21 cellular contexts compared by ENCODE assay signal in genomic region chr18:6600667-6601066, GRCh38.
DNase-seq lines count a peak whose midpoint lies in the region; ATAC-seq, FAIRE-seq and TF ChIP-seq lines count a peak whose summit lies in the region.
"Had no signal": no experiment of that assay in that cellular context is flagged by ENCODE, and none has a peak within 500 bp of the region (broad histone marks: within the 10 kb centered on the region; RNA-seq: fewer than 3 reads in every experiment).

No MANE protein-coding gene starts in this region.

- no peaks in the 10 kb centered on the region for H3K79me2 ChIP-seq in osteoblast (ENCODE audit: insufficient read depth, low read length)
- no peaks in the 10 kb centered on the region for H3K79me2 ChIP-seq in MM.1S (ENCODE audit: low read length)

- H2AFZ ChIP-seq in IMR-90 (replicated peaks; ENCODE audit: low read length, poor library complexity), result no peak overlapping the region
- no peak overlapping the region for H2AFZ ChIP-seq in osteoblast (ENCODE audit: low read length)
- no peak overlapping the region for H2AFZ ChIP-seq in MM.1S (ENCODE audit: low read length)

- H2AK5ac ChIP-seq in IMR-90 (ENCODE audit: low read depth, low read length), result no peak overlapping the region

- H4K8ac ChIP-seq in IMR-90 (ENCODE audit: low read depth in 2 of 2, low read length in 2 of 2), result no peak overlapping the region

- no peaks in the 10 kb centered on the region for H3K9me3 ChIP-seq in A549
- H3K9me3 ChIP-seq in IMR-90 (ENCODE audit: control insufficient read depth, insufficient read depth, low read length), result no peaks in the 10 kb centered on the region
- no peaks in the 10 kb centered on the region for H3K9me3 ChIP-seq in gastroesophageal sphincter
- no peaks in the 10 kb centered on the region for H3K9me3 ChIP-seq in uterus
- H3K9me3 ChIP-seq in osteoblast (ENCODE audit: low read depth, low read length), result no peaks in the 10 kb centered on the region
- no peaks in the 10 kb centered on the region for H3K9me3 ChIP-seq in MM.1S (replicated peaks; ENCODE audit: insufficient read depth, low read length)
- H3K9me3 ChIP-seq: BLaER1 treated with 17β-estradiol and CSF1 and Interleukin-3, amounts not matched to agents 10 nM and 100 nM; Caco-2 had no signal

- H2BK120ac ChIP-seq in IMR-90 (ENCODE audit: low read depth, low read length), result no peak overlapping the region

- no peak overlapping the region for H3K9ac ChIP-seq in IMR-90 (ENCODE audit: low read depth, low read length)
- no peak overlapping the region for H3K9ac ChIP-seq in MM.1S (ENCODE audit: low read length)
- H3K9ac ChIP-seq: BLaER1 treated with 17β-estradiol and CSF1 and Interleukin-3, amounts not matched to agents 10 nM and 100 nM had no signal

- H3K27ac ChIP-seq in A549 (no peak overlapping the region), IMR-90 (ENCODE audit: insufficient read depth, low read length) (no peak overlapping the region), gastroesophageal sphincter (no peak overlapping the region), uterus (no peak overlapping the region), osteoblast (ENCODE audit: low read depth, low read length) (no peak overlapping the region), MM.1S (ENCODE audit: low read length) (no peak overlapping the region)
- H3K27ac ChIP-seq: BLaER1 treated with 17β-estradiol and CSF1 and Interleukin-3, amounts not matched to agents 10 nM and 100 nM; C4-2B had no signal

- POLR2A ChIA-PET in A549 (lab: Yijun Ruan, JAX) (no interaction called here), IMR-90 (lab: Charles Lee; ENCODE audit: unreplicated experiment) (no interaction called here)

- H3K18ac ChIP-seq in IMR-90 (ENCODE audit: low read depth, low read length), result no peak overlapping the region

- H4K91ac ChIP-seq in IMR-90 (ENCODE audit: insufficient read depth, low read depth, low read length), result no peak overlapping the region

- no peak overlapping the region for H3K14ac ChIP-seq in IMR-90 (replicated peaks; ENCODE audit: low read depth, low read length)

- H4K20me1 ChIP-seq in IMR-90 (ENCODE audit: insufficient read depth, low read length), result no peaks in the 10 kb centered on the region
- H4K20me1 ChIP-seq in osteoblast (ENCODE audit: insufficient read depth, low read length), result no peaks in the 10 kb centered on the region
- no peaks in the 10 kb centered on the region for H4K20me1 ChIP-seq in MM.1S (ENCODE audit: insufficient read depth, low read length)
- H4K20me1 ChIP-seq: BLaER1 treated with 17β-estradiol and CSF1 and Interleukin-3, amounts not matched to agents 10 nM and 100 nM had no signal

- H3K4ac ChIP-seq in IMR-90 (ENCODE audit: low read depth, low read length), result no peak overlapping the region

- no peak for FAIRE-seq in A549 (lab: Jason Lieb, UNC)
- FAIRE-seq: A204.1, D721Med, G401.6, GM12891 had no signal

- DNase-seq in A549 (ENCODE audit: low read depth in 1 of 2, low spot score in 1 of 2) (no peak), IMR-90 (no peak), uterus (peak; percentile 20 to 46), osteoblast (ENCODE audit: insufficient read length, low spot score, missing footprints) (no peak), foreskin fibroblast (no peak), MM.1S (no peak)
- DNase-seq: 8988T; AML-193; Caco-2; Calu3; CD4-positive, alpha-beta T cell; CD8-positive, alpha-beta T cell; DMS79 treated with DMSO at 0.1 percent for 48 hours; GF-D8 had no signal

- WGBS in A549 (ENCODE audit: missing lambda C conversion rate), result 48% methylated on average over 3 of the region's 3 CpGs
- WGBS in IMR-90 (ENCODE audit: extremely low coverage in 2 of 2, insufficient read length in 1 of 2), 2 experiments, result no CpG with 5 or more reads among the region's 3 CpGs
- 68% methylated on average over 3 of the region's 3 CpGs for WGBS in gastroesophageal sphincter (ENCODE audit: low coverage in 1 of 2), 2 donors

- TF ChIP-seq RAD21 in A549 (conservative IDR thresholded peaks at IDR 0.05 in 1 of 2, IDR thresholded peaks at IDR 0.05 in 1 of 2) (no peak), IMR-90 (IDR thresholded peaks at IDR 0.05; ENCODE audit: low read length) (no peak)

- H3K23ac ChIP-seq in IMR-90 (ENCODE audit: low read depth, low read length), result no peak overlapping the region

- in situ Hi-C loops in IMR-90 (cut with MboI; ENCODE audit: low sequenced_read_pairs), result no loop called here

- ATAC-seq in A549 (no peak), IMR-90 (ENCODE audit: low read depth) (no peak), gastroesophageal sphincter (peak; percentile 54)
- ATAC-seq: CD8-positive, alpha-beta T cell had no signal

- no peak overlapping the region for H3K56ac ChIP-seq in IMR-90 (ENCODE audit: extremely low read depth, insufficient read depth, low read length)

- H3K4me1 ChIP-seq in A549 (no peaks in the 10 kb centered on the region), IMR-90 (ENCODE audit: control insufficient read depth, insufficient read depth, low read length) (peaks cover 2% of the 10 kb centered on the region; the same call in 1 of the 2 replicates), gastroesophageal sphincter (no peaks in the 10 kb centered on the region), uterus (no peaks in the 10 kb centered on the region), osteoblast (ENCODE audit: insufficient read depth, low read length) (peaks cover 2% of the 10 kb centered on the region), MM.1S (ENCODE audit: low read length) (no peaks in the 10 kb centered on the region)

- H3K4me2 ChIP-seq in A549, result no peak overlapping the region
- H3K4me2 ChIP-seq in IMR-90 (ENCODE audit: low read depth, low read length), result no peak overlapping the region
- H3K4me2 ChIP-seq in osteoblast (ENCODE audit: insufficient read depth, low read length), result no peak overlapping the region
- H3K4me2 ChIP-seq in MM.1S (ENCODE audit: low read depth, low read length), result no peak overlapping the region
- H3K4me2 ChIP-seq: BLaER1 treated with 17β-estradiol and CSF1 and Interleukin-3, amounts not matched to agents 10 nM and 100 nM had no signal

- no peak overlapping the region for H4K5ac ChIP-seq in IMR-90 (ENCODE audit: low read depth, low read length)

- H3K36me3 ChIP-seq in IMR-90 (ENCODE audit: control insufficient read depth, insufficient read depth, low read length) (no peaks in the 10 kb centered on the region), gastroesophageal sphincter (no peaks in the 10 kb centered on the region), uterus (no peaks in the 10 kb centered on the region), osteoblast (ENCODE audit: insufficient read depth, low read length) (no peaks in the 10 kb centered on the region), MM.1S (replicated peaks; ENCODE audit: insufficient read depth, low read length) (no peaks in the 10 kb centered on the region)
- H3K36me3 ChIP-seq: BLaER1 treated with 17β-estradiol and CSF1 and Interleukin-3, amounts not matched to agents 10 nM and 100 nM had no signal

- TF ChIP-seq POLR2A in A549 (IDR thresholded peaks at IDR 0.05; ENCODE audit: low read length), result no peak
- TF ChIP-seq POLR2A in IMR-90 (IDR thresholded peaks at IDR 0.05; ENCODE audit: low read depth, low read length), result no peak
- no peak for TF ChIP-seq POLR2A in gastroesophageal sphincter (IDR thresholded peaks at IDR 0.05)
- no peak for TF ChIP-seq POLR2A in uterus (IDR thresholded peaks at IDR 0.05)

- H2BK20ac ChIP-seq in IMR-90 (ENCODE audit: low read depth, low read length), result no peak overlapping the region

- TF ChIP-seq CTCF in A549 (IDR thresholded peaks at IDR 0.05) (no peak), IMR-90 (conservative IDR thresholded peaks at IDR 0.05; ENCODE audit: low read depth, low read length) (no peak), gastroesophageal sphincter (IDR thresholded peaks at IDR 0.05) (no peak), uterus (IDR thresholded peaks at IDR 0.05) (no peak), osteoblast (IDR thresholded peaks at IDR 0.05; ENCODE audit: extremely low read depth, low read depth, low read length) (no peak), foreskin fibroblast (IDR thresholded peaks at IDR 0.05; ENCODE audit: low read depth, low read length) (no peak), MM.1S (IDR thresholded peaks at IDR 0.05; ENCODE audit: low read length) (no peak)

- CTCF ChIA-PET in A549 (lab: Yijun Ruan, JAX) (no interaction called here), IMR-90 (lab: Yijun Ruan, JAX) (no interaction called here)

- no peaks in the 10 kb centered on the region for H3K79me1 ChIP-seq in IMR-90 (ENCODE audit: low read depth in 1 of 2, low read length in 2 of 2)

- H2AK9ac ChIP-seq in IMR-90 (replicated peaks; ENCODE audit: low read depth, low read length, poor library complexity), result no peak overlapping the region

- H3K9me2 ChIP-seq in MM.1S (replicated peaks; ENCODE audit: insufficient read depth, low read length), result no peaks in the 10 kb centered on the region

- no peak overlapping the region for H2BK15ac ChIP-seq in IMR-90 (ENCODE audit: low read depth, low read length)

- H3K27me3 ChIP-seq in IMR-90 (ENCODE audit: control insufficient read depth, insufficient read depth, low read length) (peaks cover 2% of the 10 kb centered on the region), gastroesophageal sphincter (no peaks in the 10 kb centered on the region), uterus (no peaks in the 10 kb centered on the region), osteoblast (ENCODE audit: insufficient read depth, low read length) (no peaks in the 10 kb centered on the region), MM.1S (replicated peaks; ENCODE audit: insufficient read depth, low read length) (no peaks in the 10 kb centered on the region)
- H3K27me3 ChIP-seq: BLaER1 treated with 17β-estradiol and CSF1 and Interleukin-3, amounts not matched to agents 10 nM and 100 nM had no signal

- TF ChIP-seq EP300 in A549 (IDR thresholded peaks at IDR 0.05) (no peak), gastroesophageal sphincter (IDR thresholded peaks at IDR 0.05) (no peak)

- dilution Hi-C loops in IMR-90 (cut with HindIII; ENCODE audit: low sequenced_read_pairs, unreplicated experiment), result no loop called here

- intact Hi-C loops in IMR-90 (cut with micrococcal nuclease), result no loop called here
- intact Hi-C loops in uterus (cut with DNase I; ENCODE audit: low total_unique reads), result no loop called here

- no peaks in the 10 kb centered on the region; the same call in 1 of the 2 replicates for H3K9me1 ChIP-seq in IMR-90 (ENCODE audit: insufficient read depth, low read length)

- H2BK5ac ChIP-seq in IMR-90 (ENCODE audit: low read depth, low read length, poor library complexity, severe bottlenecking), result no peak overlapping the region

- no TSS peak for BruUV-seq in IMR-90 (replicated peaks; lab: Mats Ljungman, UMichigan)

- H3K4me3 ChIP-seq in A549 (no peak overlapping the region), IMR-90 (ENCODE audit: insufficient read depth, low read depth, low read length) (no peak overlapping the region), gastroesophageal sphincter (no peak overlapping the region), uterus (no peak overlapping the region), osteoblast (ENCODE audit: insufficient read depth, low read length) (no peak overlapping the region), foreskin fibroblast (ENCODE audit: low read depth in 1 of 2, low read length in 2 of 2) (no peak overlapping the region), MM.1S (ENCODE audit: low read length) (no peak overlapping the region)
- H3K4me3 ChIP-seq: BLaER1 treated with 17β-estradiol and CSF1 and Interleukin-3, amounts not matched to agents 10 nM and 100 nM had no signal

- H3F3A ChIP-seq in MM.1S (ENCODE audit: insufficient read depth, low read length), result no peaks in the 10 kb centered on the region

TF ChIP-seq in IMR-90, 13 proteins besides CTCF, POLR2A, EP300 and RAD21 (continues in another document):
- TF ChIP-seq NFE2L2 (IDR thresholded peaks at IDR 0.05; ENCODE audit: low read depth, low read length), result no peak

Comparison
In these comparisons a context has a peak if more than half of its experiments do, and no peak if none do; other contexts are left out.
1. DNase-seq: peak in uterus (2 of 2); none in A549 (0 of 2), IMR-90 (single experiment), osteoblast (single experiment), foreskin fibroblast (0 of 2) and MM.1S (single experiment).